In the genomic region with DNA sequence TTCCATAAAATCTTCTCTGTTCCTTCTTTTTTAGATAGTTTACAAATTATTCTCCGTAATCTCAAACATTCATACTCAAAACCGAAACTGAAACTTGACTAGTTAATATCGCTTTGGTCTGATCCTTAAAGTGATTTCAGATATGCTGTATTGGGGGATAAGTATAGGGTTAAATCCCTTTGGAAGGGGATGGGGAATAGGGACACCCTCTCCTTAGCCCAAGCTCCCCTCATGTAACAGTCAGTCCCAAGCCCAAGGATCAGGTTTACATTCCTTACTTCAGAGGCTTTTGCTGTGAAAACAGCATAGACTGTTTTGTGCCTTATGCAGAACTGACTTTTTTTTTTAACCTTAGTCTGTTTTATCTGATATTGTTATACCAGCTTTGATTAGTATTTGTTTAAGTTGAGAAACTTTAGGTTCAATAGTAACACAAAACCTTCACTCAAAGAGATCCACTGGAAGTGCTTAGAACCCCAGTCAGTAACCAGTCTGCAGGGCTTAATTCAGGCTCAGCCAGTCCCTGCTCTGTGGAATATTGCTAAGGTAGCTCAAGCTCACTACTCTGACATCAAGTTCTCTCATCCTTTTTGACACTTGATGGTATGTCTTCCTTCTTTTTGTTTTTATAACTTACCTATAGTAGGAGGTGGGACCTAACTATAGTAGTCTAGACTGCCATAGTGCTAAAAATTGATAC, we compare ENCODE assay signal across 11 cellular contexts. TPM values are rescaled to one million over a fixed set of nuclear protein-coding genes. Genes with fewer than 3 reads are reported as not detected.
DNase-seq lines count a peak whose midpoint lies in the region; ATAC-seq, FAIRE-seq and TF ChIP-seq lines count a peak whose summit lies in the region.
"Had no signal": no experiment of that assay in that cellular context is flagged by ENCODE, and none has a peak within 500 bp of the region (broad histone marks: within the 10 kb centered on the region; RNA-seq: fewer than 3 reads in every experiment).

No MANE protein-coding gene starts in this region.

- peaks cover 31% of the 10 kb centered on the region for H3K36me3 Mint-ChIP-seq in osteocyte (ENCODE audit: unreplicated experiment)

- H3K27ac ChIP-seq in colonic mucosa = no peak overlapping the region
- H3K27ac ChIP-seq: KMS-11 had no signal

- H3K27me3 Mint-ChIP-seq in osteocyte (ENCODE audit: unreplicated experiment) = no peaks in the 10 kb centered on the region

- no peaks in the 10 kb centered on the region for H3K9me3 ChIP-seq in colonic mucosa

- intact Hi-C loops in colonic mucosa (cut with DNase I) = no loop called here

- no peaks in the 10 kb centered on the region for H3K27me3 ChIP-seq in colonic mucosa

- H3K4me3 Mint-ChIP-seq in osteocyte (ENCODE audit: unreplicated experiment) = peak overlapping the region; percentile 57

- ATAC-seq in HG03095 (IDR thresholded peaks at IDR 0.05; ENCODE audit: unreplicated experiment) = no peak
- ATAC-seq in GM21825 (IDR thresholded peaks at IDR 0.05; ENCODE audit: unreplicated experiment) = no peak

- H3K9ac ChIP-seq in colonic mucosa (ENCODE audit: low read depth in 2 of 2, low read length in 2 of 2) = no peak overlapping the region
- H3K9ac ChIP-seq: KMS-11 had no signal

- FAIRE-seq in GM19239 (lab: Jason Lieb, UNC) = peak; percentile 74

- H3K4me3 ChIP-seq in colonic mucosa = peak overlapping the region; percentile 7

- TF ChIP-seq CTCF in colonic mucosa (IDR thresholded peaks at IDR 0.05) (no peak), osteocyte (IDR thresholded peaks at IDR 0.05) (no peak), GM13976 (IDR thresholded peaks at IDR 0.05; ENCODE audit: borderline replicate concordance, control extremely low read depth, extremely low read depth, insufficient read depth, missing control alignments) (no peak)

- no peaks in the 10 kb centered on the region for H3K9me3 Mint-ChIP-seq in osteocyte (ENCODE audit: unreplicated experiment)

- peak overlapping the region; percentile 79 for H3K27ac Mint-ChIP-seq in osteocyte (ENCODE audit: unreplicated experiment)

- peaks cover 5% of the 10 kb centered on the region for H3K36me3 ChIP-seq in colonic mucosa

- peak; percentile 16 for DNase-seq in CD1c-positive myeloid dendritic cell (ENCODE audit: extremely low spot score)
- DNase-seq in GM19239 (ENCODE audit: insufficient read length, low spot score) = no peak
- no peak for DNase-seq in colonic mucosa
- DNase-seq in osteocyte (ENCODE audit: extremely low spot score, unreplicated experiment) = no peak
- no peak for DNase-seq in GM13976 (ENCODE audit: low spot score)
- no peak for DNase-seq in NCI-H1105 (lab: John Stamatoyannopoulos, UW)
- DNase-seq: NCI-H446, substantia nigra had no signal

- H3K4me1 ChIP-seq in colonic mucosa = peaks cover 2% of the 10 kb centered on the region

- H3K4me1 Mint-ChIP-seq in osteocyte (ENCODE audit: unreplicated experiment) = peaks cover 29% of the 10 kb centered on the region

- in situ Hi-C loops in GM13976 (cut with MboI; ENCODE audit: low sequenced_read_pairs, unreplicated experiment) = no loop called here

RNA-seq across cellular contexts. Expression of a gene that starts 10.5 kb away (rescaled TPM):
- total RNA-seq in colonic mucosa (10 to 100 TPM in 1 of 2 donors, 1 to 10 TPM in 1; 8.9 to 10.1 TPM), osteocyte (8.4 and 11.9 TPM in 2 replicates)

RNA-seq across cellular contexts. Expression of a gene that starts 38.1 kb away (rescaled TPM):
- total RNA-seq in colonic mucosa = not detected
- not detected in 2 replicates for total RNA-seq in osteocyte
